Comparison of ENCODE assay signal across 9 cellular contexts in genomic region chr7:141028767-141029166, GRCh38. TPM values are rescaled to one million over a fixed set of nuclear protein-coding genes. Genes with fewer than 3 reads are reported as not detected.
"Had no signal": no experiment of that assay in that cellular context is flagged by ENCODE, and none has a peak within 500 bp of the region (broad histone marks: within the 10 kb centered on the region; RNA-seq: fewer than 3 reads in every experiment).

No MANE protein-coding gene starts in this region.

- ATAC-seq: GM23338 had no signal

- H3K36me3 Mint-ChIP-seq: IgD-negative memory B cell had no signal

- H3K27ac Mint-ChIP-seq: GM23338, H9, HFFc6, IgD-negative memory B cell had no signal

- H3K4me2 ChIP-seq: GM23338 had no signal

- FAIRE-seq: H1, H54, HTR-8/SVneo had no signal

- H2AFZ ChIP-seq: GM23338 had no signal

- H3K4me3 Mint-ChIP-seq: GM23338, H9, HFFc6, IgD-negative memory B cell had no signal

- DNase-seq: H9, HCEC 1CT, HFFc6, KG1 had no signal

- H3K4me3 ChIP-seq: GM23338 had no signal

- H3K4me1 Mint-ChIP-seq: IgD-negative memory B cell had no signal

RNA-seq across cellular contexts. Expression of gene TMEM178B, which starts 45.1 kb away (rescaled TPM):
- polyA plus RNA-seq: IgD-negative memory B cell had no signal
